28 cellular contexts compared by ENCODE assay signal in the genomic region with DNA sequence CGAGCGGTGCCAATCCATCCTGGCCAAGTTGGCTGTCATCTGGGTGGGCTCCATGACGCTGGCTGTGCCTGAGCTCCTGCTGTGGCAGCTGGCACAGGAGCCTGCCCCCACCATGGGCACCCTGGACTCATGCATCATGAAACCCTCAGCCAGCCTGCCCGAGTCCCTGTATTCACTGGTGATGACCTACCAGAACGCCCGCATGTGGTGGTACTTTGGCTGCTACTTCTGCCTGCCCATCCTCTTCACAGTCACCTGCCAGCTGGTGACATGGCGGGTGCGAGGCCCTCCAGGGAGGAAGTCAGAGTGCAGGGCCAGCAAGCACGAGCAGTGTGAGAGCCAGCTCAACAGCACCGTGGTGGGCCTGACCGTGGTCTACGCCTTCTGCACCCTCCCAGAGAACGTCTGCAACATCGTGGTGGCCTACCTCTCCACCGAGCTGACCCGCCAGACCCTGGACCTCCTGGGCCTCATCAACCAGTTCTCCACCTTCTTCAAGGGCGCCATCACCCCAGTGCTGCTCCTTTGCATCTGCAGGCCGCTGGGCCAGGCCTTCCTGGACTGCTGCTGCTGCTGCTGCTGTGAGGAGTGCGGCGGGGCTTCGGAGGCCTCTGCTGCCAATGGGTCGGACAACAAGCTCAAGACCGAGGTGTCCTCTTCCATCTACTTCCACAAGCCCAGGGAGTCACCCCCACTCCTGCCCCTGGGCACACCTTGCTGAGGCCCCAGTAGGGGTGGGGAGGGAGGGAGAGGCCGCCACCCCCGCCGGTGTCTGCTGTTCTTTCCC. TPM values are rescaled to one million over a fixed set of nuclear protein-coding genes. Genes with fewer than 3 reads are reported as not detected.
"Had no signal": no experiment of that assay in that cellular context is flagged by ENCODE, and none has a peak within 500 bp of the region (broad histone marks: within the 10 kb centered on the region; RNA-seq: fewer than 3 reads in every experiment).

No MANE protein-coding gene starts in this region.

- H3K36me3 ChIP-seq: pancreas, suprapubic skin, uterus had no signal

- H3K27ac ChIP-seq: left lung, neutrophil, pancreas, psoas muscle, right atrium auricular region, suprapubic skin, uterus had no signal

- H3K27me3 ChIP-seq: left lung, pancreas, right atrium auricular region, suprapubic skin, uterus had no signal

- H3K27ac Mint-ChIP-seq: activated CD4-positive, alpha-beta T cell treated with anti-CD3 and anti-CD28 coated beads for 36 hours; activated naive CD4-positive, alpha-beta T cell treated with anti-CD3 and anti-CD28 coated beads for 36 hours; activated naive CD8-positive, alpha-beta T cell treated with anti-CD3 and anti-CD28 coated beads, Interleukin-2, amount 10 ng/mL, durations not matched to agents 7 days and 5 days; activated T-cell treated with anti-CD3 and anti-CD28 coated beads, Interleukin-2, amount 50 U/mL, for 72 hours; dendritic cell treated with granulocyte-macrophage colony-stimulating factor and Interleukin-4, amounts not matched to agents 40 ng/mL and 50 ng/mL, for 4 days; natural killer cell; stimulated activated naive CD8-positive, alpha-beta T cell treated with anti-CD3 and anti-CD28 coated beads, Interleukin-15, Interleukin-2, amounts not matched to agents 100 ng/mL and 50 ng/mL, for 24 hours; WTC11 had no signal

- H3K27me3 Mint-ChIP-seq: activated CD4-positive, alpha-beta T cell treated with anti-CD3 and anti-CD28 coated beads for 36 hours had no signal

- H3K4me3 Mint-ChIP-seq: activated CD4-positive, alpha-beta T cell treated with anti-CD3 and anti-CD28 coated beads for 36 hours; activated naive CD4-positive, alpha-beta T cell treated with anti-CD3 and anti-CD28 coated beads for 36 hours; activated naive CD8-positive, alpha-beta T cell treated with anti-CD3 and anti-CD28 coated beads, Interleukin-2, amount 10 ng/mL, durations not matched to agents 7 days and 5 days; activated T-cell treated with anti-CD3 and anti-CD28 coated beads, Interleukin-2, amount 50 U/mL, for 72 hours; dendritic cell treated with granulocyte-macrophage colony-stimulating factor and Interleukin-4, amounts not matched to agents 40 ng/mL and 50 ng/mL, for 4 days; natural killer cell; stimulated activated naive CD8-positive, alpha-beta T cell treated with anti-CD3 and anti-CD28 coated beads, Interleukin-15, Interleukin-2, amounts not matched to agents 100 ng/mL and 50 ng/mL, for 24 hours; WTC11 had no signal

- H3K4me1 Mint-ChIP-seq: activated CD4-positive, alpha-beta T cell treated with anti-CD3 and anti-CD28 coated beads for 36 hours; natural killer cell had no signal

- ATAC-seq: activated CD4-positive, alpha-beta T cell treated with anti-CD3 and anti-CD28 coated beads for 36 hours; left lung; natural killer cell; pancreas; psoas muscle; WTC11 had no signal

- H3K9me3 ChIP-seq: left lung, neutrophil, pancreas, psoas muscle, right atrium auricular region, suprapubic skin, uterus had no signal

- FAIRE-seq: pancreas had no signal

- H3K9me3 Mint-ChIP-seq: activated naive CD4-positive, alpha-beta T cell treated with anti-CD3 and anti-CD28 coated beads for 36 hours; activated naive CD8-positive, alpha-beta T cell treated with anti-CD3 and anti-CD28 coated beads, Interleukin-2, amount 10 ng/mL, durations not matched to agents 7 days and 5 days; activated T-cell treated with anti-CD3 and anti-CD28 coated beads, Interleukin-2, amount 50 U/mL, for 72 hours; dendritic cell treated with granulocyte-macrophage colony-stimulating factor and Interleukin-4, amounts not matched to agents 40 ng/mL and 50 ng/mL, for 4 days; natural killer cell; stimulated activated naive CD8-positive, alpha-beta T cell treated with anti-CD3 and anti-CD28 coated beads, Interleukin-15, Interleukin-2, amounts not matched to agents 100 ng/mL and 50 ng/mL, for 24 hours; WTC11 had no signal

- H3K4me3 ChIP-seq: left lung, lung, pancreas, psoas muscle, right atrium auricular region, suprapubic skin, uterus had no signal

- DNase-seq: activated CD4-positive, alpha-beta T cell treated with anti-CD3 and anti-CD28 coated beads for 36 hours; activated CD4-positive, alpha-beta T cell treated with anti-CD3 and anti-CD28 coated beads, Interleukin-2, amount 50 U/mL, for 4 hours; activated CD8-positive, alpha-beta memory T cell treated with anti-CD3 and anti-CD28 coated beads, Interleukin-2, amount 50 U/mL, for 48 hours; activated effector memory CD4-positive, alpha-beta T cell treated with Interleukin-2 at 50 U/mL for 16 hours; activated naive CD4-positive, alpha-beta T cell treated with anti-CD3 and anti-CD28 coated beads for 36 hours; activated naive CD8-positive, alpha-beta T cell treated with anti-CD3 and anti-CD28 coated beads, Interleukin-2, amount 10 ng/mL, durations not matched to agents 7 days and 5 days; activated T-cell treated with anti-CD3 and anti-CD28 coated beads, Interleukin-2, amount 50 U/mL, for 72 hours; amniotic stem cell; effector CD8-positive, alpha-beta T cell; foreskin melanocyte; midbrain; natural killer cell; pancreas; psoas muscle; stimulated activated CD4-positive, alpha-beta T cell treated with anti-CD3 and anti-CD28 coated beads, Interleukin-4, amount 100 ng/mL, for 4 hours; T-helper 1 cell; trophoblast cell; uterus had no signal

- H3K36me3 Mint-ChIP-seq: natural killer cell had no signal

- H3K4me1 ChIP-seq: pancreas had no signal

RNA-seq across cellular contexts. Expression of a gene that starts 5.3 kb away (rescaled TPM):
- total RNA-seq: activated CD4-positive, alpha-beta T cell treated with anti-CD3 and anti-CD28 coated beads for 36 hours; activated CD8-positive, alpha-beta memory T cell treated with anti-CD3 and anti-CD28 coated beads for 36 hours; activated naive CD4-positive, alpha-beta T cell treated with anti-CD3 and anti-CD28 coated beads for 36 hours; activated naive CD8-positive, alpha-beta T cell treated with anti-CD3 and anti-CD28 coated beads, Interleukin-2, amount 10 ng/mL, durations not matched to agents 7 days and 5 days; activated T-cell treated with anti-CD3 and anti-CD28 coated beads, Interleukin-2, amount 50 U/mL, for 72 hours; chondrocyte; natural killer cell; psoas muscle; suprapubic skin had no signal

RNA-seq across cellular contexts. Expression of a gene that starts 32.4 kb away (rescaled TPM):
- total RNA-seq: chondrocyte had no signal
